In genomic region chr5:87924451-87924850, GRCh38 we compare ENCODE assay signal across 21 cellular contexts.
"Had no signal": no experiment of that assay in that cellular context is flagged by ENCODE, and none has a peak within 500 bp of the region (broad histone marks: within the 10 kb centered on the region; RNA-seq: fewer than 3 reads in every experiment).

No MANE protein-coding gene starts in this region.

- H3K4me1 ChIP-seq: breast epithelium, gastrocnemius medialis, heart right ventricle, tibial nerve, vagina had no signal

- H3K4me3 ChIP-seq: breast epithelium, gastrocnemius medialis, heart right ventricle, tibial nerve, vagina had no signal

- ATAC-seq: activated T-helper 17 cell treated with anti-CD3 and anti-CD28 coated beads, Interleukin-2, amount 50 U/mL, for 72 hours; gastrocnemius medialis; heart right ventricle; left ventricle myocardium superior; natural killer cell had no signal

- H3K27ac ChIP-seq: breast epithelium, gastrocnemius medialis, heart right ventricle, tibial nerve, vagina had no signal

- FAIRE-seq: keratinocyte had no signal

- H3K36me3 ChIP-seq: breast epithelium, gastrocnemius medialis, heart right ventricle, tibial nerve, vagina had no signal

- H3K9me3 ChIP-seq: breast epithelium, gastrocnemius medialis, vagina had no signal

- DNase-seq: activated CD4-positive, alpha-beta T cell treated with anti-CD3 and anti-CD28 coated beads for 1 hour; activated CD4-positive, alpha-beta T cell treated with anti-CD3 and anti-CD28 coated beads, Interleukin-2, amount 50 U/mL, for 4 hours; activated naive CD4-positive, alpha-beta T cell treated with Interleukin-2 at 50 U/mL for 16 hours; activated T-cell treated with anti-CD3 and anti-CD28 coated beads for 4 hours; aorta; erythroblast; gastrocnemius medialis; heart right ventricle; left ventricle myocardium superior; natural killer cell; retina; stimulated activated CD4-positive, alpha-beta T cell treated with anti-CD3 and anti-CD28 coated beads, Interleukin-4, amount 100 ng/mL, for 24 hours; stimulated activated CD8-positive, alpha-beta memory T cell treated with anti-CD3 and anti-CD28 coated beads, Interleukin-4, amount 100 ng/mL, for 48 hours; stimulated activated naive CD4-positive, alpha-beta T cell treated with Interleukin-2 at 50 U/mL for 16 hours; substantia nigra; T1000 had no signal

- H3K27me3 ChIP-seq: breast epithelium, gastrocnemius medialis, heart right ventricle, tibial nerve, vagina had no signal
